Comparison of ENCODE assay signal across 9 cellular contexts in the genomic region with DNA sequence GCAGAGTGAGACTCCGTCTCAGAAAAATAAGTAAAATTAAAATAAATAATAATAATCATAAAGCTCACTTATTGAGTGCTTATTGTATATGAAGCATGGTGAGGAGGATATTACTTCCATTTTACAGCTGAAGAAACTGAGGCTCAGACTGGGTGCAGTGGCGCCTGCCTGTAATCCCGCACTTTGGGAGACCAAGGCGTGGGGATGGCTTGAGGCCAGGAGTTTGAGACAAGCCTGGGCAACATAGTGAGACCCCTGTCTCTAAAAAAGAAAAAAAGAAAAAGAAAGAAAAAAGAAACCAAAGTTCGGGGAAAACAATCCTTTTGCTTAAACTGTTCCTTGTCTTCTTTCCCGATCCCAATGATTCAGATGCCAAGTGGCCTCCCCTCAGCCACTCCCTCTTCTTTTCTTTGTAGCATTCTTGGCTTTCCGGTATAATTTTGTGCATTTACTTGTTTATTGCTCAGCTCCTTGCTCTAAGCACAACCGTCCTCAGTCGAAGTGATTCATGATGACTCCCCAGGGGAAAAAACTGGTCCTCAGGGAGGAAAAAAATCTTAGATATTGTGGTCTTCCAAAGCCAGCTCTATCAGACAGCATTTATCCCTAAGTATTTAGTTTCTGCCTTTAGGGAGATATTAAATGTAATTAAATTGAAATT. TPM values are rescaled to one million over a fixed set of nuclear protein-coding genes. Genes with fewer than 3 reads are reported as not detected.
A peak's percentile ranks its signal among the peaks of the same experiment; 100 is the strongest.
DNase-seq lines count a peak whose midpoint lies in the region; ATAC-seq and TF ChIP-seq lines count a peak whose summit lies in the region.
"Had no signal": no experiment of that assay in that cellular context is flagged by ENCODE, and none has a peak within 500 bp of the region (broad histone marks: within the 10 kb centered on the region; RNA-seq: fewer than 3 reads in every experiment).

No MANE protein-coding gene starts in this region.

- TF ChIP-seq CTCF in AG09319 (IDR thresholded peaks at IDR 0.05; ENCODE audit: low read depth, low read length) = no peak
- TF ChIP-seq CTCF in coronary artery (IDR thresholded peaks at IDR 0.05) = no peak
- no peak for TF ChIP-seq CTCF in neural crest cell (conservative IDR thresholded peaks at IDR 0.05)

- no peaks in the 10 kb centered on the region for H3K27me3 ChIP-seq in MG63

- H3K4me1 Mint-ChIP-seq in neural crest cell = peaks cover 11% of the 10 kb centered on the region

- H3K9me3 Mint-ChIP-seq in neural crest cell = no peaks in the 10 kb centered on the region
- H3K9me3 Mint-ChIP-seq: IgD-negative memory B cell had no signal

- H3K36me3 ChIP-seq in MG63 = peaks cover 56% of the 10 kb centered on the region

- peaks cover 10% of the 10 kb centered on the region for H3K36me3 Mint-ChIP-seq in neural crest cell (ENCODE audit: low read depth)

- H3K27ac ChIP-seq in coronary artery = peak overlapping the region; percentile 10 to 69

- peaks cover 9% of the 10 kb centered on the region for H3K27me3 Mint-ChIP-seq in neural crest cell (ENCODE audit: low read depth)
- H3K27me3 Mint-ChIP-seq: IgD-negative memory B cell had no signal

- peak overlapping the region; percentile 78 for H3K4me3 Mint-ChIP-seq in neural crest cell

- H3K27ac Mint-ChIP-seq in neural crest cell (ENCODE audit: unreplicated experiment) = no peak overlapping the region

- ATAC-seq in HG03095 (IDR thresholded peaks at IDR 0.05; ENCODE audit: unreplicated experiment) = no peak

- DNase-seq in AG09319 (ENCODE audit: extremely low read depth, low read depth) (peak; percentile 46), MG63 (peak; percentile 87), coronary artery (ENCODE audit: low spot score) (no peak), neural crest cell (ENCODE audit: low read depth, low spot score) (no peak), NCI-H524 (lab: John Stamatoyannopoulos, UW) (no peak), erythroblast (lab: John Stamatoyannopoulos, UW) (no peak)
- DNase-seq in stimulated activated CD4-positive, alpha-beta T cell treated with anti-CD3 and anti-CD28 coated beads, Interleukin-1b, Interleukin-23, amount 100 ng/mL, for 48 hours = no peak

- no peak for TF ChIP-seq POLR2A in erythroblast (IDR thresholded peaks at IDR 0.05; ENCODE audit: low read length)

- H3K4me3 ChIP-seq in MG63 (peak overlapping the region; percentile 87), coronary artery (peak overlapping the region; percentile 23)

- no peaks in the 10 kb centered on the region for H3K9me3 ChIP-seq in MG63

RNA-seq across cellular contexts. Expression of gene EIF3G, which starts 1.0 kb away (rescaled TPM):
- 677 and 743 TPM in 2 replicates for total RNA-seq in MG63 (2014; rRNA removed; shearing (Covaris generic); ENCODE audit: low replicate concordance)
- total RNA-seq in neural crest cell = 210 and 224 TPM in 2 replicates

RNA-seq across cellular contexts. Expression of gene P2RY11, which starts 9.2 kb away (rescaled TPM):
- 2.0 and 5.9 TPM in 2 replicates for total RNA-seq in MG63 (2014; rRNA removed; shearing (Covaris generic); ENCODE audit: low replicate concordance)
- total RNA-seq in neural crest cell = 25.9 and 26.9 TPM in 2 replicates

RNA-seq across cellular contexts. Expression of gene PPAN, which starts 14.5 kb away (rescaled TPM):
- 128 and 155 TPM in 2 replicates for total RNA-seq in MG63 (2014; rRNA removed; shearing (Covaris generic); ENCODE audit: low replicate concordance)
- 77.8 and 84.5 TPM in 2 replicates for total RNA-seq in neural crest cell

RNA-seq across cellular contexts. Expression of gene ANGPTL6, which starts 18.2 kb away (rescaled TPM):
- total RNA-seq in MG63 (2014; rRNA removed; shearing (Covaris generic); ENCODE audit: low replicate concordance) = not detected in 2 replicates
- total RNA-seq in neural crest cell = not detected in 2 replicates

RNA-seq across cellular contexts. Expression of gene SHFL, which starts 34.6 kb away (rescaled TPM):
- 22.5 and 28.9 TPM in 2 replicates for total RNA-seq in MG63 (2014; rRNA removed; shearing (Covaris generic); ENCODE audit: low replicate concordance)
- total RNA-seq in neural crest cell = 0.89 and 0.93 TPM in 2 replicates

Comparison
In these comparisons a context has a peak if more than half of its experiments do, and no peak if none do; other contexts are left out.
1. DNase-seq: peak in AG09319 (single experiment) and MG63 (single experiment); none in coronary artery (single experiment), neural crest cell (single experiment), NCI-H524 (0 of 2), stimulated activated CD4-positive, alpha-beta T cell treated with anti-CD3 and anti-CD28 coated beads, Interleukin-1b, Interleukin-23, amount 100 ng/mL, for 48 hours (single experiment) and erythroblast (0 of 2).